Comparison of ENCODE assay signal across 1 cellular context in genomic region chr9:136697146-136697820, GRCh38.
A peak's percentile ranks its signal among the peaks of the same experiment; 100 is the strongest.
TF ChIP-seq lines count a peak whose summit lies in the region.

No MANE protein-coding gene starts in this region.

TF ChIP-seq in HepG2, 621 proteins besides CTCF, POLR2A, EP300 and RAD21 (continued from another document and continues in another):
- TF ChIP-seq, protein P1, sequence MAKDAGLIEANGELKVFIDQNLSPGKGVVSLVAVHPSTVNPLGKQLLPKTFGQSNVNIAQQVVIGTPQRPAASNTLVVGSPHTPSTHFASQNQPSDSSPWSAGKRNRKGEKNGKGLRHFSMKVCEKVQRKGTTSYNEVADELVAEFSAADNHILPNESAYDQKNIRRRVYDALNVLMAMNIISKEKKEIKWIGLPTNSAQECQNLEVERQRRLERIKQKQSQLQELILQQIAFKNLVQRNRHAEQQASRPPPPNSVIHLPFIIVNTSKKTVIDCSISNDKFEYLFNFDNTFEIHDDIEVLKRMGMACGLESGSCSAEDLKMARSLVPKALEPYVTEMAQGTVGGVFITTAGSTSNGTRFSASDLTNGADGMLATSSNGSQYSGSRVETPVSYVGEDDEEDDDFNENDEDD (CRISPR knock-in tag; IDR thresholded peaks at IDR 0.05; ENCODE audit: borderline replicate concordance): 0 out of 2 replicates have a peak, but pooled peaks have one; percentile 13
- 0 out of 2 replicates have a peak, but pooled peaks have one; percentile 29 for TF ChIP-seq ZFP41 (CRISPR knock-in tag; IDR thresholded peaks at IDR 0.05; ENCODE audit: borderline replicate concordance)
- no peak for TF ChIP-seq LCORL (IDR thresholded peaks at IDR 0.05)
- no peak for TF ChIP-seq LCORL (CRISPR knock-in tag; IDR thresholded peaks at IDR 0.05)
- no peak for TF ChIP-seq SATB2 (CRISPR knock-in tag; IDR thresholded peaks at IDR 0.05)
- TF ChIP-seq, protein P2, sequence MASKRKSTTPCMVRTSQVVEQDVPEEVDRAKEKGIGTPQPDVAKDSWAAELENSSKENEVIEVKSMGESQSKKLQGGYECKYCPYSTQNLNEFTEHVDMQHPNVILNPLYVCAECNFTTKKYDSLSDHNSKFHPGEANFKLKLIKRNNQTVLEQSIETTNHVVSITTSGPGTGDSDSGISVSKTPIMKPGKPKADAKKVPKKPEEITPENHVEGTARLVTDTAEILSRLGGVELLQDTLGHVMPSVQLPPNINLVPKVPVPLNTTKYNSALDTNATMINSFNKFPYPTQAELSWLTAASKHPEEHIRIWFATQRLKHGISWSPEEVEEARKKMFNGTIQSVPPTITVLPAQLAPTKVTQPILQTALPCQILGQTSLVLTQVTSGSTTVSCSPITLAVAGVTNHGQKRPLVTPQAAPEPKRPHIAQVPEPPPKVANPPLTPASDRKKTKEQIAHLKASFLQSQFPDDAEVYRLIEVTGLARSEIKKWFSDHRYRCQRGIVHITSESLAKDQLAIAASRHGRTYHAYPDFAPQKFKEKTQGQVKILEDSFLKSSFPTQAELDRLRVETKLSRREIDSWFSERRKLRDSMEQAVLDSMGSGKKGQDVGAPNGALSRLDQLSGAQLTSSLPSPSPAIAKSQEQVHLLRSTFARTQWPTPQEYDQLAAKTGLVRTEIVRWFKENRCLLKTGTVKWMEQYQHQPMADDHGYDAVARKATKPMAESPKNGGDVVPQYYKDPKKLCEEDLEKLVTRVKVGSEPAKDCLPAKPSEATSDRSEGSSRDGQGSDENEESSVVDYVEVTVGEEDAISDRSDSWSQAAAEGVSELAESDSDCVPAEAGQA (IDR thresholded peaks at IDR 0.05; ENCODE audit: low read depth): peak; percentile 11; the same call in 1 of the 2 replicates
- TF ChIP-seq, protein P2 (CRISPR knock-in tag; IDR thresholded peaks at IDR 0.05; ENCODE audit: borderline replicate concordance): no peak
- TF ChIP-seq, protein P3, sequence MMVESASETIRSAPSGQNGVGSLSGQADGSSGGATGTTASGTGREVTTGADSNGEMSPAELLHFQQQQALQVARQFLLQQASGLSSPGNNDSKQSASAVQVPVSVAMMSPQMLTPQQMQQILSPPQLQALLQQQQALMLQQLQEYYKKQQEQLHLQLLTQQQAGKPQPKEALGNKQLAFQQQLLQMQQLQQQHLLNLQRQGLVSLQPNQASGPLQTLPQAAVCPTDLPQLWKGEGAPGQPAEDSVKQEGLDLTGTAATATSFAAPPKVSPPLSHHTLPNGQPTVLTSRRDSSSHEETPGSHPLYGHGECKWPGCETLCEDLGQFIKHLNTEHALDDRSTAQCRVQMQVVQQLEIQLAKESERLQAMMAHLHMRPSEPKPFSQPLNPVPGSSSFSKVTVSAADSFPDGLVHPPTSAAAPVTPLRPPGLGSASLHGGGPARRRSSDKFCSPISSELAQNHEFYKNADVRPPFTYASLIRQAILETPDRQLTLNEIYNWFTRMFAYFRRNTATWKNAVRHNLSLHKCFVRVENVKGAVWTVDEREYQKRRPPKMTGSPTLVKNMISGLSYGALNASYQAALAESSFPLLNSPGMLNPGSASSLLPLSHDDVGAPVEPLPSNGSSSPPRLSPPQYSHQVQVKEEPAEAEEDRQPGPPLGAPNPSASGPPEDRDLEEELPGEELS (CRISPR knock-in tag; IDR thresholded peaks at IDR 0.05): 0 out of 2 replicates have a peak, but pooled peaks have one; percentile 29
- TF ChIP-seq ERF (CRISPR knock-in tag; IDR thresholded peaks at IDR 0.05): no peak
- peak; percentile 30; the same call in 1 of the 2 replicates for TF ChIP-seq POLR2AphosphoS5 (IDR thresholded peaks at IDR 0.05; ENCODE audit: low read depth, low read length)
- TF ChIP-seq TCF12 (IDR thresholded peaks at IDR 0.05): no peak
- TF ChIP-seq TCF12 (CRISPR knock-in tag; IDR thresholded peaks at IDR 0.05): peak; percentile 52; the same call in 1 of the 2 replicates
- TF ChIP-seq, protein P4, sequence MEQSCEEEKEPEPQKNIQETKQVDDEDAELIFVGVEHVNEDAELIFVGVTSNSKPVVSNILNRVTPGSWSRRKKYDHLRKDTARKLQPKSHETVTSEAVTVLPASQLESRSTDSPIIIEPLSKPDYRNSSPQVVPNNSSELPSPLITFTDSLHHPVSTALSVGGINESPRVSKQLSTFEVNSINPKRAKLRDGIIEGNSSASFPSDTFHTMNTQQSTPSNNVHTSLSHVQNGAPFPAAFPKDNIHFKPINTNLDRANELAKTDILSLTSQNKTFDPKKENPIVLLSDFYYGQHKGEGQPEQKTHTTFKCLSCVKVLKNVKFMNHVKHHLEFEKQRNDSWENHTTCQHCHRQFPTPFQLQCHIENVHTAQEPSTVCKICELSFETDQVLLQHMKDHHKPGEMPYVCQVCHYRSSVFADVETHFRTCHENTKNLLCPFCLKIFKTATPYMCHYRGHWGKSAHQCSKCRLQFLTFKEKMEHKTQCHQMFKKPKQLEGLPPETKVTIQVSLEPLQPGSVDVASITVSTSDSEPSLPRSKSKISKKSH (CRISPR knock-in tag; IDR thresholded peaks at IDR 0.05; ENCODE audit: borderline replicate concordance): no peak
- no peak; the same call in none of the 2 replicates for TF ChIP-seq ZMAT3 (CRISPR knock-in tag; conservative IDR thresholded peaks at IDR 0.05)
- TF ChIP-seq ZFP90 (CRISPR knock-in tag; IDR thresholded peaks at IDR 0.05; ENCODE audit: borderline replicate concordance): peak; percentile 82
- TF ChIP-seq TOPORS (CRISPR knock-in tag; IDR thresholded peaks at IDR 0.05): no peak
- no peak for TF ChIP-seq MBD4 (IDR thresholded peaks at IDR 0.05; ENCODE audit: borderline replicate concordance, low read length)
- TF ChIP-seq, protein P5, sequence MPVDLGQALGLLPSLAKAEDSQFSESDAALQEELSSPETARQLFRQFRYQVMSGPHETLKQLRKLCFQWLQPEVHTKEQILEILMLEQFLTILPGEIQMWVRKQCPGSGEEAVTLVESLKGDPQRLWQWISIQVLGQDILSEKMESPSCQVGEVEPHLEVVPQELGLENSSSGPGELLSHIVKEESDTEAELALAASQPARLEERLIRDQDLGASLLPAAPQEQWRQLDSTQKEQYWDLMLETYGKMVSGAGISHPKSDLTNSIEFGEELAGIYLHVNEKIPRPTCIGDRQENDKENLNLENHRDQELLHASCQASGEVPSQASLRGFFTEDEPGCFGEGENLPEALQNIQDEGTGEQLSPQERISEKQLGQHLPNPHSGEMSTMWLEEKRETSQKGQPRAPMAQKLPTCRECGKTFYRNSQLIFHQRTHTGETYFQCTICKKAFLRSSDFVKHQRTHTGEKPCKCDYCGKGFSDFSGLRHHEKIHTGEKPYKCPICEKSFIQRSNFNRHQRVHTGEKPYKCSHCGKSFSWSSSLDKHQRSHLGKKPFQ (CRISPR knock-in tag; IDR thresholded peaks at IDR 0.05; ENCODE audit: insufficient replicate concordance): no peak
- no peak for TF ChIP-seq SNAPC2 (CRISPR knock-in tag; IDR thresholded peaks at IDR 0.05)
- no peak for TF ChIP-seq NR1H2 (CRISPR knock-in tag; IDR thresholded peaks at IDR 0.05; ENCODE audit: borderline replicate concordance, low read depth)
- no peak for TF ChIP-seq ZNF136 (CRISPR knock-in tag; IDR thresholded peaks at IDR 0.05; ENCODE audit: low read depth)
- no peak for TF ChIP-seq ZNF557 (CRISPR knock-in tag; IDR thresholded peaks at IDR 0.05)
- no peak for TF ChIP-seq ZNF816 (CRISPR knock-in tag; IDR thresholded peaks at IDR 0.05; ENCODE audit: borderline replicate concordance)
- TF ChIP-seq, protein P6, sequence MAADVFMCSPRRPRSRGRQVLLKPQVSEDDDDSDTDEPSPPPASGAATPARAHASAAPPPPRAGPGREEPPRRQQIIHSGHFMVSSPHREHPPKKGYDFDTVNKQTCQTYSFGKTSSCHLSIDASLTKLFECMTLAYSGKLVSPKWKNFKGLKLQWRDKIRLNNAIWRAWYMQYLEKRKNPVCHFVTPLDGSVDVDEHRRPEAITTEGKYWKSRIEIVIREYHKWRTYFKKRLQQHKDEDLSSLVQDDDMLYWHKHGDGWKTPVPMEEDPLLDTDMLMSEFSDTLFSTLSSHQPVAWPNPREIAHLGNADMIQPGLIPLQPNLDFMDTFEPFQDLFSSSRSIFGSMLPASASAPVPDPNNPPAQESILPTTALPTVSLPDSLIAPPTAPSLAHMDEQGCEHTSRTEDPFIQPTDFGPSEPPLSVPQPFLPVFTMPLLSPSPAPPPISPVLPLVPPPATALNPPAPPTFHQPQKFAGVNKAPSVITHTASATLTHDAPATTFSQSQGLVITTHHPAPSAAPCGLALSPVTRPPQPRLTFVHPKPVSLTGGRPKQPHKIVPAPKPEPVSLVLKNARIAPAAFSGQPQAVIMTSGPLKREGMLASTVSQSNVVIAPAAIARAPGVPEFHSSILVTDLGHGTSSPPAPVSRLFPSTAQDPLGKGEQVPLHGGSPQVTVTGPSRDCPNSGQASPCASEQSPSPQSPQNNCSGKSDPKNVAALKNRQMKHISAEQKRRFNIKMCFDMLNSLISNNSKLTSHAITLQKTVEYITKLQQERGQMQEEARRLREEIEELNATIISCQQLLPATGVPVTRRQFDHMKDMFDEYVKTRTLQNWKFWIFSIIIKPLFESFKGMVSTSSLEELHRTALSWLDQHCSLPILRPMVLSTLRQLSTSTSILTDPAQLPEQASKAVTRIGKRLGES (CRISPR knock-in tag; IDR thresholded peaks at IDR 0.05; ENCODE audit: borderline replicate concordance): no peak
- TF ChIP-seq POLR2G (IDR thresholded peaks at IDR 0.05; ENCODE audit: low read depth, low read length): no peak
- TF ChIP-seq, protein P7, sequence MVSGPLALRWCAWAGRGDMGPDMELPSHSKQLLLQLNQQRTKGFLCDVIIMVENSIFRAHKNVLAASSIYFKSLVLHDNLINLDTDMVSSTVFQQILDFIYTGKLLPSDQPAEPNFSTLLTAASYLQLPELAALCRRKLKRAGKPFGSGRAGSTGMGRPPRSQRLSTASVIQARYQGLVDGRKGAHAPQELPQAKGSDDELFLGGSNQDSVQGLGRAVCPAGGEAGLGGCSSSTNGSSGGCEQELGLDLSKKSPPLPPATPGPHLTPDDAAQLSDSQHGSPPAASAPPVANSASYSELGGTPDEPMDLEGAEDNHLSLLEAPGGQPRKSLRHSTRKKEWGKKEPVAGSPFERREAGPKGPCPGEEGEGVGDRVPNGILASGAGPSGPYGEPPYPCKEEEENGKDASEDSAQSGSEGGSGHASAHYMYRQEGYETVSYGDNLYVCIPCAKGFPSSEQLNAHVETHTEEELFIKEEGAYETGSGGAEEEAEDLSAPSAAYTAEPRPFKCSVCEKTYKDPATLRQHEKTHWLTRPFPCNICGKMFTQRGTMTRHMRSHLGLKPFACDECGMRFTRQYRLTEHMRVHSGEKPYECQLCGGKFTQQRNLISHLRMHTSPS (CRISPR knock-in tag; IDR thresholded peaks at IDR 0.05; ENCODE audit: low read depth): no peak; the same call in 1 of the 2 replicates
- TF ChIP-seq MXI1 (IDR thresholded peaks at IDR 0.05; ENCODE audit: borderline replicate concordance, low read depth, low read length): no peak
- no peak; the same call in 1 of the 2 replicates for TF ChIP-seq ZNF563 (CRISPR knock-in tag; IDR thresholded peaks at IDR 0.05)
- TF ChIP-seq ZNF878 (CRISPR knock-in tag; IDR thresholded peaks at IDR 0.05): no peak
- TF ChIP-seq, protein P8, sequence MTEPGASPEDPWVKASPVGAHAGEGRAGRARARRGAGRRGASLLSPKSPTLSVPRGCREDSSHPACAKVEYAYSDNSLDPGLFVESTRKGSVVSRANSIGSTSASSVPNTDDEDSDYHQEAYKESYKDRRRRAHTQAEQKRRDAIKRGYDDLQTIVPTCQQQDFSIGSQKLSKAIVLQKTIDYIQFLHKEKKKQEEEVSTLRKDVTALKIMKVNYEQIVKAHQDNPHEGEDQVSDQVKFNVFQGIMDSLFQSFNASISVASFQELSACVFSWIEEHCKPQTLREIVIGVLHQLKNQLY (CRISPR knock-in tag; IDR thresholded peaks at IDR 0.05): no peak
- TF ChIP-seq ZBTB33 (CRISPR knock-in tag; IDR thresholded peaks at IDR 0.05): no peak
- no peak for TF ChIP-seq ZNF33A (CRISPR knock-in tag; IDR thresholded peaks at IDR 0.05; ENCODE audit: borderline replicate concordance)
- TF ChIP-seq NFYB (CRISPR knock-in tag; IDR thresholded peaks at IDR 0.05): no peak
- TF ChIP-seq, protein P9, sequence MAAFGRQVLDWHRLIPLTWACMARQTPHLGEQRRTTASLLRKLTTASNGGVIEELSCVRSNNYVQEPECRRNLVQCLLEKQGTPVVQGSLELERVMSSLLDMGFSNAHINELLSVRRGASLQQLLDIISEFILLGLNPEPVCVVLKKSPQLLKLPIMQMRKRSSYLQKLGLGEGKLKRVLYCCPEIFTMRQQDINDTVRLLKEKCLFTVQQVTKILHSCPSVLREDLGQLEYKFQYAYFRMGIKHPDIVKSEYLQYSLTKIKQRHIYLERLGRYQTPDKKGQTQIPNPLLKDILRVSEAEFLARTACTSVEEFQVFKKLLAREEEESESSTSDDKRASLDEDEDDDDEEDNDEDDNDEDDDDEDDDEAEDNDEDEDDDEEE (CRISPR knock-in tag; IDR thresholded peaks at IDR 0.05): no peak
- TF ChIP-seq ZFAT (CRISPR knock-in tag; conservative IDR thresholded peaks at IDR 0.05): no peak
- no peak for TF ChIP-seq KLF16 (CRISPR knock-in tag; IDR thresholded peaks at IDR 0.05)
- TF ChIP-seq WIZ (CRISPR knock-in tag; IDR thresholded peaks at IDR 0.05): no peak
- no peak for TF ChIP-seq PTBP1 (IDR thresholded peaks at IDR 0.05; ENCODE audit: low read depth, low read length, poor library complexity, severe bottlenecking)
